24 cellular contexts compared by ENCODE assay signal in genomic region chr5:129945779-129946270, GRCh38. TPM values are rescaled to one million over a fixed set of nuclear protein-coding genes. Genes with fewer than 3 reads are reported as not detected.
DNase-seq lines count a peak whose midpoint lies in the region; ATAC-seq, FAIRE-seq and TF ChIP-seq lines count a peak whose summit lies in the region.
"Had no signal": no experiment of that assay in that cellular context is flagged by ENCODE, and none has a peak within 500 bp of the region (broad histone marks: within the 10 kb centered on the region; RNA-seq: fewer than 3 reads in every experiment).

No MANE protein-coding gene starts in this region.

- no peaks in the 10 kb centered on the region for H3K79me2 ChIP-seq in mammary epithelial cell (ENCODE audit: insufficient read depth, low read length)

- peak; percentile 23 for ATAC-seq in left lung

- no peaks in the 10 kb centered on the region for H3K9me3 Mint-ChIP-seq in MCF 10A (ENCODE audit: unreplicated experiment)
- H3K9me3 Mint-ChIP-seq: CD8-positive, alpha-beta memory T cell had no signal

- H3K27ac Mint-ChIP-seq in MCF 10A (ENCODE audit: low read depth, unreplicated experiment) = peak overlapping the region; percentile 94
- H3K27ac Mint-ChIP-seq: CD8-positive, alpha-beta memory T cell had no signal

- TF ChIP-seq CTCF in MCF 10A (IDR thresholded peaks at IDR 0.05; ENCODE audit: unreplicated experiment) = no peak
- TF ChIP-seq CTCF in mammary epithelial cell (conservative IDR thresholded peaks at IDR 0.05 in 1 of 2, IDR thresholded peaks at IDR 0.05 in 1 of 2; ENCODE audit: extremely low read depth in 1 of 2, insufficient read depth in 1 of 2, low read depth in 1 of 2, low read length in 2 of 2) = no peak
- no peak for TF ChIP-seq CTCF in left lung (IDR thresholded peaks at IDR 0.05)

- in situ Hi-C loops in mammary epithelial cell (cut with MboI; ENCODE audit: low sequenced_read_pairs in 2 of 2) = no loop called here

- no peaks in the 10 kb centered on the region for H3K36me3 Mint-ChIP-seq in MCF 10A (ENCODE audit: insufficient read depth, unreplicated experiment)
- H3K36me3 Mint-ChIP-seq: CD8-positive, alpha-beta memory T cell had no signal

- H3K4me1 Mint-ChIP-seq in MCF 10A (ENCODE audit: insufficient read depth, unreplicated experiment) = peaks cover 22% of the 10 kb centered on the region
- H3K4me1 Mint-ChIP-seq: CD8-positive, alpha-beta memory T cell had no signal

- H3K4me3 ChIP-seq in mammary epithelial cell (replicated peaks in 1 of 3; ENCODE audit: insufficient read depth in 1 of 3, low read depth in 2 of 3, low read length in 3 of 3) (no peak overlapping the region), left lung (no peak overlapping the region), skeletal muscle satellite cell (ENCODE audit: low read length) (no peak overlapping the region)
- H3K4me3 ChIP-seq: SJCRH30 had no signal

- H2AFZ ChIP-seq in mammary epithelial cell (ENCODE audit: low read depth, low read length) = no peak overlapping the region

- H3K27me3 ChIP-seq in mammary epithelial cell (ENCODE audit: insufficient read depth, low read length) (no peaks in the 10 kb centered on the region), left lung (no peaks in the 10 kb centered on the region), skeletal muscle satellite cell (ENCODE audit: control insufficient read depth, insufficient read depth, low read length) (no peaks in the 10 kb centered on the region)
- H3K27me3 ChIP-seq: SJCRH30 had no signal

- H3K9me3 ChIP-seq in mammary epithelial cell (replicated peaks; ENCODE audit: insufficient read depth, low read length) (no peaks in the 10 kb centered on the region), left lung (no peaks in the 10 kb centered on the region), skeletal muscle satellite cell (replicated peaks; ENCODE audit: low read length) (no peaks in the 10 kb centered on the region)
- H3K9me3 ChIP-seq: SJCRH30 had no signal

- dilution Hi-C loops in mammary epithelial cell (cut with HindIII; ENCODE audit: low sequenced_read_pairs) = no loop called here

- peak overlapping the region; percentile 32 for H3K4me3 Mint-ChIP-seq in MCF 10A (ENCODE audit: unreplicated experiment)
- H3K4me3 Mint-ChIP-seq: CD8-positive, alpha-beta memory T cell had no signal

- no peak overlapping the region for H3K9ac ChIP-seq in mammary epithelial cell (ENCODE audit: insufficient read depth, low read length)
- peak overlapping the region; percentile 55 for H3K9ac ChIP-seq in skeletal muscle satellite cell (ENCODE audit: low read depth, low read length)
- H3K9ac ChIP-seq: KMS-11 had no signal

- WGBS in mammary epithelial cell (ENCODE audit: low coverage, missing lambda C conversion rate) = 100% methylated on average over 1 of the region's 1 CpG

- no peak for DNase-seq in MCF 10A (ENCODE audit: unreplicated experiment)
- no peak for DNase-seq in mammary epithelial cell
- DNase-seq in left lung = no peak
- DNase-seq in AG08396 (ENCODE audit: low spot score) = no peak
- DNase-seq in RCC 7860 (ENCODE audit: low spot score) = no peak
- no peak for DNase-seq in stimulated activated CD4-positive, alpha-beta T cell treated with anti-CD3 and anti-CD28 coated beads, Interleukin-1b, Interleukin-23, amount 100 ng/mL, for 48 hours
- DNase-seq in DMS 273 treated with DMSO at 0.1 percent for 48 hours (lab: John Stamatoyannopoulos, UW) = no peak
- DNase-seq: ACHN; AML-193; Calu3; CD8-positive, alpha-beta memory T cell; EL; GF-D8; NCI-H1105 treated with DMSO at 0.1 percent for 48 hours; NCI-H2029 treated with DMSO at 0.1 percent for 48 hours; NCI-H510A treated with DMSO at 0.1 percent for 48 hours; NCI-H748 treated with DMSO at 0.1 percent for 48 hours had no signal

- H3K4me2 ChIP-seq in mammary epithelial cell (ENCODE audit: insufficient read depth, low read depth, low read length) (no peak overlapping the region), skeletal muscle satellite cell (ENCODE audit: low read length) (peak overlapping the region; percentile 16)
- H3K4me2 ChIP-seq: KMS-11 had no signal

- H3K4me1 ChIP-seq in mammary epithelial cell (ENCODE audit: insufficient read depth, low read length) = no peaks in the 10 kb centered on the region
- no peaks in the 10 kb centered on the region for H3K4me1 ChIP-seq in left lung
- peaks cover 19% of the 10 kb centered on the region for H3K4me1 ChIP-seq in skeletal muscle satellite cell (ENCODE audit: control insufficient read depth, insufficient read depth, low read length)

- intact Hi-C loops in MCF 10A (cut with micrococcal nuclease) (no loop called here), mammary epithelial cell (cut with micrococcal nuclease) (no loop called here), left lung (cut with DNase I) (no loop called here)

- H3K27me3 Mint-ChIP-seq in MCF 10A (ENCODE audit: insufficient read depth, unreplicated experiment) = no peaks in the 10 kb centered on the region

- no peak overlapping the region for H3K27ac ChIP-seq in mammary epithelial cell (ENCODE audit: insufficient read depth, low read depth, low read length)
- no peak overlapping the region for H3K27ac ChIP-seq in left lung
- H3K27ac ChIP-seq: 22Rv1, C4-2B, KMS-11, SJCRH30 had no signal

- CTCF ChIA-PET in MCF 10A (lab: Yijun Ruan, JAX) = no interaction called here
- CTCF ChIA-PET in mammary epithelial cell (lab: Charles Lee; ENCODE audit: low non-redundant PET) = no interaction called here

- H4K20me1 ChIP-seq in mammary epithelial cell (ENCODE audit: insufficient read depth, low read length) = no peaks in the 10 kb centered on the region

- H3K36me3 ChIP-seq in mammary epithelial cell (ENCODE audit: insufficient read depth, low read length) (no peaks in the 10 kb centered on the region), left lung (no peaks in the 10 kb centered on the region), skeletal muscle satellite cell (ENCODE audit: insufficient read depth, low read length) (no peaks in the 10 kb centered on the region)
- H3K36me3 ChIP-seq: SJCRH30 had no signal

- BruUV-seq in MCF 10A (replicated peaks; lab: Mats Ljungman, UMichigan) (no TSS peak), mammary epithelial cell (replicated peaks; lab: Mats Ljungman, UMichigan) (no TSS peak)

- POLR2A ChIA-PET in MCF 10A (lab: Yijun Ruan, JAX) = interaction anchor here (0.6 to 1.6 kb wide), 4 partner anchors 11 to 1850 kb away, joined by 3 to 6 read pairs (median 4); no protein-coding TSS in a partner anchor

- FAIRE-seq in RCC 7860 (lab: Jason Lieb, UNC) = no peak
- FAIRE-seq: GM19239, HTR-8/SVneo had no signal

RNA-seq across cellular contexts. Expression of gene CHSY3, which starts 41.6 kb away (rescaled TPM):
- 0.82 and 1.2 TPM in 2 replicates for total RNA-seq in MCF 10A (2022)
- 1 to 10 TPM; 1.7 to 1.8 TPM for total RNA-seq in mammary epithelial cell
- 0.37 TPM for polyA plus RNA-seq in mammary epithelial cell
- 1.7 TPM for polyA minus RNA-seq in mammary epithelial cell
- total RNA-seq in left lung = 10 to 100 TPM in 1 of 2 donors, 1 to 10 TPM in 1; 5.8 to 10.1 TPM
- 4.4 and 6.8 TPM in 2 replicates for total RNA-seq in skeletal muscle satellite cell (2012; rRNA removed)
- total RNA-seq: CD8-positive, alpha-beta memory T cell had no signal
- polyA plus RNA-seq: CD8-positive, alpha-beta memory T cell had no signal
